Comparison of ENCODE assay signal across 8 cellular contexts in the genomic region with DNA sequence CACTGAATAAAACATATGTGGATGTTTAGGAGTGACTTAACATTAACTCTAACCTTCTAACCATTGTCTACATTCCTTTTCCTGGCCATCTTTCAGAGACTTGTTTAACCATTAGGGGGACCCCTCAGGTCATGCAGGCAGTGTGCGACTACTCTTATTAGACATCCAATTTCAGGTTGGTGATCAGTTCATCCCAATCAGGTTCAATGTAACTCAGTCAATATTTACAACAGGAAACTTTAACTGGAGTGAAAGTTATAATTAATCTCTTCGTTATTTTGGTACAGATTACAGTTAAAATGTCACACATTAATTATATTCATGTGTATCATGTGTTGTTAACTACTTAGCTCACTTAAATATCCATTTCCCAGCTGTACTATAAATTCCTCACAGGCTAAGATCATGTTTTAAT.
DNase-seq lines count a peak whose midpoint lies in the region; ATAC-seq and TF ChIP-seq lines count a peak whose summit lies in the region.

No MANE protein-coding gene starts in this region.

- H3K4me1 ChIP-seq in liver (ENCODE audit: control insufficient read depth in 4 of 4, insufficient read depth in 4 of 4, low read length in 3 of 4): no peaks in the 10 kb centered on the region

- H3K27ac ChIP-seq in liver (ENCODE audit: low read depth in 1 of 2, low read length in 2 of 2): no peak overlapping the region

- H3K36me3 ChIP-seq in liver (ENCODE audit: control insufficient read depth in 4 of 4, insufficient read depth in 3 of 4, low read depth in 1 of 4, low read length in 3 of 4): no peaks in the 10 kb centered on the region

- TF ChIP-seq CTCF in liver (IDR thresholded peaks at IDR 0.05; ENCODE audit: low read depth, low read length, missing input control): no peak

- DNase-seq in GDM1 (lab: John Stamatoyannopoulos, UW) (peak; percentile 5), SW480 (ENCODE audit: low spot score) (peak; percentile 16), NCI-H146 (lab: John Stamatoyannopoulos, UW) (no peak), activated T-cell treated with anti-CD3 and anti-CD28 coated beads for 4 hours (no peak), NCI-H226 (no peak)

- H3K9me3 ChIP-seq in liver (ENCODE audit: control insufficient read depth in 4 of 4, low read length in 3 of 4): no peaks in the 10 kb centered on the region

- TF ChIP-seq RAD21 in liver (IDR thresholded peaks at IDR 0.05): peak; percentile 47 to 57

- peak; percentile 100 for ATAC-seq in GM19372 (IDR thresholded peaks at IDR 0.05; ENCODE audit: low read depth, unreplicated experiment)
- ATAC-seq in HG03135 (IDR thresholded peaks at IDR 0.05; ENCODE audit: unreplicated experiment): peak; percentile 96

- no peak overlapping the region for H3K9ac ChIP-seq in liver (ENCODE audit: low read depth in 1 of 2, low read length in 2 of 2)

- WGBS in liver: 33% methylated on average over 2 of the region's 2 CpGs

- H3K4me3 ChIP-seq in liver (ENCODE audit: low read depth in 1 of 3, low read length in 3 of 3): no peak overlapping the region

- H3K27me3 ChIP-seq in liver (ENCODE audit: control insufficient read depth in 4 of 4, insufficient read depth in 4 of 4, low read length in 3 of 4): no peaks in the 10 kb centered on the region

TF ChIP-seq in liver, 16 proteins besides CTCF, POLR2A, EP300 and RAD21:
- TF ChIP-seq SP1 (IDR thresholded peaks at IDR 0.05): no peak
- TF ChIP-seq GABPA (IDR thresholded peaks at IDR 0.05 in 1 of 2, conservative IDR thresholded peaks at IDR 0.05 in 1 of 2): no peak
- TF ChIP-seq FOXA2 (IDR thresholded peaks at IDR 0.05): no peak
- TF ChIP-seq NR2F2 (IDR thresholded peaks at IDR 0.05): no peak
- TF ChIP-seq, protein P1, sequence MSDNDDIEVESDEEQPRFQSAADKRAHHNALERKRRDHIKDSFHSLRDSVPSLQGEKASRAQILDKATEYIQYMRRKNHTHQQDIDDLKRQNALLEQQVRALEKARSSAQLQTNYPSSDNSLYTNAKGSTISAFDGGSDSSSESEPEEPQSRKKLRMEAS (IDR thresholded peaks at IDR 0.05): no peak

Comparison
In these comparisons a context has a peak if more than half of its experiments do, and no peak if none do; other contexts are left out.
1. DNase-seq: peak in GDM1 (single experiment) and SW480 (single experiment); none in NCI-H146 (single experiment), activated T-cell treated with anti-CD3 and anti-CD28 coated beads for 4 hours (single experiment) and NCI-H226 (single experiment).